In genomic region chr19:35628565-35629331, GRCh38 we compare ENCODE assay signal across 1 cellular context.
TF ChIP-seq lines count a peak whose summit lies in the region.

A gene with protein sequence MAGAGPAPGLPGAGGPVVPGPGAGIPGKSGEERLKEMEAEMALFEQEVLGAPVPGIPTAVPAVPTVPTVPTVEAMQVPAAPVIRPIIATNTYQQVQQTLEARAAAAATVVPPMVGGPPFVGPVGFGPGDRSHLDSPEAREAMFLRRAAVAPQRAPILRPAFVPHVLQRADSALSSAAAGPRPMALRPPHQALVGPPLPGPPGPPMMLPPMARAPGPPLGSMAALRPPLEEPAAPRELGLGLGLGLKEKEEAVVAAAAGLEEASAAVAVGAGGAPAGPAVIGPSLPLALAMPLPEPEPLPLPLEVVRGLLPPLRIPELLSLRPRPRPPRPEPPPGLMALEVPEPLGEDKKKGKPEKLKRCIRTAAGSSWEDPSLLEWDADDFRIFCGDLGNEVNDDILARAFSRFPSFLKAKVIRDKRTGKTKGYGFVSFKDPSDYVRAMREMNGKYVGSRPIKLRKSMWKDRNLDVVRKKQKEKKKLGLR (plus strand): TSS chr19:35629036. CDS start chr19:35629154, 118 bp downstream.

TF ChIP-seq in K562, 482 proteins besides CTCF, POLR2A, EP300 and RAD21 (continued from another document and continues in another):
- 0 out of 2 replicates have a peak, but pooled peaks have one; percentile 22 for TF ChIP-seq ZNF407 (IDR thresholded peaks at IDR 0.05; ENCODE audit: low read depth)
- peak; percentile 86 for TF ChIP-seq RBM25 (IDR thresholded peaks at IDR 0.05; ENCODE audit: low read depth, low read length, severe bottlenecking)
- no peak for TF ChIP-seq TSC22D4 (tag; IDR thresholded peaks at IDR 0.05)
- no peak for TF ChIP-seq ZNF436 (CRISPR knock-in tag; IDR thresholded peaks at IDR 0.05)
- TF ChIP-seq, protein P1, sequence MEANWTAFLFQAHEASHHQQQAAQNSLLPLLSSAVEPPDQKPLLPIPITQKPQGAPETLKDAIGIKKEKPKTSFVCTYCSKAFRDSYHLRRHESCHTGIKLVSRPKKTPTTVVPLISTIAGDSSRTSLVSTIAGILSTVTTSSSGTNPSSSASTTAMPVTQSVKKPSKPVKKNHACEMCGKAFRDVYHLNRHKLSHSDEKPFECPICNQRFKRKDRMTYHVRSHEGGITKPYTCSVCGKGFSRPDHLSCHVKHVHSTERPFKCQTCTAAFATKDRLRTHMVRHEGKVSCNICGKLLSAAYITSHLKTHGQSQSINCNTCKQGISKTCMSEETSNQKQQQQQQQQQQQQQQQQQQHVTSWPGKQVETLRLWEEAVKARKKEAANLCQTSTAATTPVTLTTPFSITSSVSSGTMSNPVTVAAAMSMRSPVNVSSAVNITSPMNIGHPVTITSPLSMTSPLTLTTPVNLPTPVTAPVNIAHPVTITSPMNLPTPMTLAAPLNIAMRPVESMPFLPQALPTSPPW (CRISPR knock-in tag; IDR thresholded peaks at IDR 0.05), result peak; percentile 93
- TF ChIP-seq, protein P2, sequence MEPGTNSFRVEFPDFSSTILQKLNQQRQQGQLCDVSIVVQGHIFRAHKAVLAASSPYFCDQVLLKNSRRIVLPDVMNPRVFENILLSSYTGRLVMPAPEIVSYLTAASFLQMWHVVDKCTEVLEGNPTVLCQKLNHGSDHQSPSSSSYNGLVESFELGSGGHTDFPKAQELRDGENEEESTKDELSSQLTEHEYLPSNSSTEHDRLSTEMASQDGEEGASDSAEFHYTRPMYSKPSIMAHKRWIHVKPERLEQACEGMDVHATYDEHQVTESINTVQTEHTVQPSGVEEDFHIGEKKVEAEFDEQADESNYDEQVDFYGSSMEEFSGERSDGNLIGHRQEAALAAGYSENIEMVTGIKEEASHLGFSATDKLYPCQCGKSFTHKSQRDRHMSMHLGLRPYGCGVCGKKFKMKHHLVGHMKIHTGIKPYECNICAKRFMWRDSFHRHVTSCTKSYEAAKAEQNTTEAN (CRISPR knock-in tag; IDR thresholded peaks at IDR 0.05), result 0 out of 2 replicates have a peak, but pooled peaks have one; percentile 48
- TF ChIP-seq SMAD3 (CRISPR knock-in tag; conservative IDR thresholded peaks at IDR 0.05), result no peak
- TF ChIP-seq ZNF232 (CRISPR knock-in tag; IDR thresholded peaks at IDR 0.05), result no peak
- TF ChIP-seq, protein P3, sequence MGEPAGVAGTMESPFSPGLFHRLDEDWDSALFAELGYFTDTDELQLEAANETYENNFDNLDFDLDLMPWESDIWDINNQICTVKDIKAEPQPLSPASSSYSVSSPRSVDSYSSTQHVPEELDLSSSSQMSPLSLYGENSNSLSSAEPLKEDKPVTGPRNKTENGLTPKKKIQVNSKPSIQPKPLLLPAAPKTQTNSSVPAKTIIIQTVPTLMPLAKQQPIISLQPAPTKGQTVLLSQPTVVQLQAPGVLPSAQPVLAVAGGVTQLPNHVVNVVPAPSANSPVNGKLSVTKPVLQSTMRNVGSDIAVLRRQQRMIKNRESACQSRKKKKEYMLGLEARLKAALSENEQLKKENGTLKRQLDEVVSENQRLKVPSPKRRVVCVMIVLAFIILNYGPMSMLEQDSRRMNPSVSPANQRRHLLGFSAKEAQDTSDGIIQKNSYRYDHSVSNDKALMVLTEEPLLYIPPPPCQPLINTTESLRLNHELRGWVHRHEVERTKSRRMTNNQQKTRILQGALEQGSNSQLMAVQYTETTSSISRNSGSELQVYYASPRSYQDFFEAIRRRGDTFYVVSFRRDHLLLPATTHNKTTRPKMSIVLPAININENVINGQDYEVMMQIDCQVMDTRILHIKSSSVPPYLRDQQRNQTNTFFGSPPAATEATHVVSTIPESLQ (CRISPR knock-in tag; IDR thresholded peaks at IDR 0.05), result no peak
- TF ChIP-seq HNRNPL (IDR thresholded peaks at IDR 0.05; ENCODE audit: low read depth, low read length), result no peak
- peak; percentile 93 for TF ChIP-seq NFYB (IDR thresholded peaks at IDR 0.05; ENCODE audit: extremely low read depth, insufficient read length)
- no peak for TF ChIP-seq STAT5A (IDR thresholded peaks at IDR 0.05; ENCODE audit: borderline replicate concordance, low read length)
- TF ChIP-seq, protein P4, sequence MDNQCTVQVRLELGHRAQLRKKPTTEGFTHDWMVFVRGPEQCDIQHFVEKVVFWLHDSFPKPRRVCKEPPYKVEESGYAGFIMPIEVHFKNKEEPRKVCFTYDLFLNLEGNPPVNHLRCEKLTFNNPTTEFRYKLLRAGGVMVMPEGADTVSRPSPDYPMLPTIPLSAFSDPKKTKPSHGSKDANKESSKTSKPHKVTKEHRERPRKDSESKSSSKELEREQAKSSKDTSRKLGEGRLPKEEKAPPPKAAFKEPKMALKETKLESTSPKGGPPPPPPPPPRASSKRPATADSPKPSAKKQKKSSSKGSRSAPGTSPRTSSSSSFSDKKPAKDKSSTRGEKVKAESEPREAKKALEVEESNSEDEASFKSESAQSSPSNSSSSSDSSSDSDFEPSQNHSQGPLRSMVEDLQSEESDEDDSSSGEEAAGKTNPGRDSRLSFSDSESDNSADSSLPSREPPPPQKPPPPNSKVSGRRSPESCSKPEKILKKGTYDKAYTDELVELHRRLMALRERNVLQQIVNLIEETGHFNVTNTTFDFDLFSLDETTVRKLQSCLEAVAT (IDR thresholded peaks at IDR 0.05), result peak in 1 of 2 experiments; percentile 100; a peak in 2 of 4 replicates
- no peak for TF ChIP-seq MECOM (CRISPR knock-in tag; IDR thresholded peaks at IDR 0.05)
- TF ChIP-seq ZSCAN32 (CRISPR knock-in tag; IDR thresholded peaks at IDR 0.05), result no peak
- TF ChIP-seq NFIX (CRISPR knock-in tag; IDR thresholded peaks at IDR 0.05; ENCODE audit: low read depth), result 0 out of 2 replicates have a peak, but pooled peaks have one; percentile 18
- no peak for TF ChIP-seq ZNF140 (CRISPR knock-in tag; IDR thresholded peaks at IDR 0.05)
- peak; percentile 76; the same call in 1 of the 2 replicates for TF ChIP-seq ZBTB7A (IDR thresholded peaks at IDR 0.05; ENCODE audit: borderline replicate concordance, control insufficient read depth, low read depth, low read length)
- peak; percentile 32; the same call in 1 of the 2 replicates for TF ChIP-seq GATAD2A (IDR thresholded peaks at IDR 0.05)
- TF ChIP-seq ZNF518B (CRISPR knock-in tag; IDR thresholded peaks at IDR 0.05), result no peak
- TF ChIP-seq TBP (optimal IDR thresholded peaks at IDR 0.05; ENCODE audit: low read depth, low read length), result peak; percentile 80
- TF ChIP-seq RBFOX2 (IDR thresholded peaks at IDR 0.05; ENCODE audit: low read depth, low read length), result peak; percentile 89
- TF ChIP-seq SREBF2 (CRISPR knock-in tag; IDR thresholded peaks at IDR 0.05), result no peak
- TF ChIP-seq CBX8 (IDR thresholded peaks at IDR 0.05; ENCODE audit: borderline replicate concordance, extremely low read depth, low read depth, low read length, poor library complexity, severe bottlenecking), result no peak
- no peak; the same call in 1 of the 2 replicates for TF ChIP-seq GABPB2 (CRISPR knock-in tag; conservative IDR thresholded peaks at IDR 0.05)
- peak; percentile 50; the same call in 1 of the 2 replicates for TF ChIP-seq MYC (IDR thresholded peaks at IDR 0.05; ENCODE audit: low read depth, low read length)
- 0 out of 2 replicates have a peak, but pooled peaks have one; percentile 36 for TF ChIP-seq MYC (CRISPR knock-in tag; IDR thresholded peaks at IDR 0.05; ENCODE audit: borderline replicate concordance, low read depth)
- TF ChIP-seq, protein P5, sequence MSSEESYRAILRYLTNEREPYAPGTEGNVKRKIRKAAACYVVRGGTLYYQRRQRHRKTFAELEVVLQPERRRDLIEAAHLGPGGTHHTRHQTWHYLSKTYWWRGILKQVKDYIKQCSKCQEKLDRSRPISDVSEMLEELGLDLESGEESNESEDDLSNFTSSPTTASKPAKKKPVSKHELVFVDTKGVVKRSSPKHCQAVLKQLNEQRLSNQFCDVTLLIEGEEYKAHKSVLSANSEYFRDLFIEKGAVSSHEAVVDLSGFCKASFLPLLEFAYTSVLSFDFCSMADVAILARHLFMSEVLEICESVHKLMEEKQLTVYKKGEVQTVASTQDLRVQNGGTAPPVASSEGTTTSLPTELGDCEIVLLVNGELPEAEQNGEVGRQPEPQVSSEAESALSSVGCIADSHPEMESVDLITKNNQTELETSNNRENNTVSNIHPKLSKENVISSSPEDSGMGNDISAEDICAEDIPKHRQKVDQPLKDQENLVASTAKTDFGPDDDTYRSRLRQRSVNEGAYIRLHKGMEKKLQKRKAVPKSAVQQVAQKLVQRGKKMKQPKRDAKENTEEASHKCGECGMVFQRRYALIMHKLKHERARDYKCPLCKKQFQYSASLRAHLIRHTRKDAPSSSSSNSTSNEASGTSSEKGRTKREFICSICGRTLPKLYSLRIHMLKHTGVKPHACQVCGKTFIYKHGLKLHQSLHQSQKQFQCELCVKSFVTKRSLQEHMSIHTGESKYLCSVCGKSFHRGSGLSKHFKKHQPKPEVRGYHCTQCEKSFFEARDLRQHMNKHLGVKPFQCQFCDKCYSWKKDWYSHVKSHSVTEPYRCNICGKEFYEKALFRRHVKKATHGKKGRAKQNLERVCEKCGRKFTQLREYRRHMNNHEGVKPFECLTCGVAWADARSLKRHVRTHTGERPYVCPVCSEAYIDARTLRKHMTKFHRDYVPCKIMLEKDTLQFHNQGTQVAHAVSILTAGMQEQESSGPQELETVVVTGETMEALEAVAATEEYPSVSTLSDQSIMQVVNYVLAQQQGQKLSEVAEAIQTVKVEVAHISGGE (CRISPR knock-in tag; IDR thresholded peaks at IDR 0.05), result peak in 2 of 3 experiments; percentile 30 to 70; a peak in 2 of 6 replicates
- peak; percentile 42; the same call in 1 of the 2 replicates for TF ChIP-seq ESRRA (IDR thresholded peaks at IDR 0.05; ENCODE audit: borderline replicate concordance, low read depth)
- TF ChIP-seq CAMTA2 (CRISPR knock-in tag; conservative IDR thresholded peaks at IDR 0.05), result no peak
- no peak for TF ChIP-seq MCM5 (IDR thresholded peaks at IDR 0.05; ENCODE audit: low read depth)
- TF ChIP-seq FOXK2 (conservative IDR thresholded peaks at IDR 0.05 in 1 of 2, IDR thresholded peaks at IDR 0.05 in 1 of 2; ENCODE audit: low read depth in 2 of 2), result peak; percentile 72 to 89; a peak in 3 of 4 replicates
- peak; percentile 81 for TF ChIP-seq KDM5B (IDR thresholded peaks at IDR 0.05; ENCODE audit: insufficient replicate concordance, low read depth, low read length)
